Comparison of ENCODE assay signal across 20 cellular contexts in genomic region chr4:8245879-8246833, GRCh38. TPM values are rescaled to one million over a fixed set of nuclear protein-coding genes. Genes with fewer than 3 reads are reported as not detected.
DNase-seq lines count a peak whose midpoint lies in the region; ATAC-seq, FAIRE-seq and TF ChIP-seq lines count a peak whose summit lies in the region.
"Had no signal": no experiment of that assay in that cellular context is flagged by ENCODE, and none has a peak within 500 bp of the region (broad histone marks: within the 10 kb centered on the region; RNA-seq: fewer than 3 reads in every experiment).

No MANE protein-coding gene starts in this region.

- TF ChIP-seq CTCF in bronchial epithelial cell (IDR thresholded peaks at IDR 0.05; ENCODE audit: insufficient read depth, low read length, severe bottlenecking), result no peak
- no peak for TF ChIP-seq CTCF in lung (IDR thresholded peaks at IDR 0.05; ENCODE audit: control extremely low read depth, extremely low read depth)
- TF ChIP-seq CTCF in upper lobe of right lung (IDR thresholded peaks at IDR 0.05), result no peak

- intact Hi-C loops in Right ventricle myocardium inferior (cut with DNase I), result no loop called here
- intact Hi-C loops in Right ventricle myocardium superior (cut with DNase I), result no loop called here
- intact Hi-C loops in upper lobe of right lung (cut with DNase I), result no loop called here

- H3K4me3 ChIP-seq in bronchial epithelial cell (ENCODE audit: low read depth, low read length), result no peak overlapping the region
- no peak overlapping the region for H3K4me3 ChIP-seq in lung
- no peak overlapping the region for H3K4me3 ChIP-seq in upper lobe of right lung
- H3K4me3 ChIP-seq: esophagus squamous epithelium, GM23338, testis had no signal

- H3K9me3 ChIP-seq in lung (ENCODE audit: control insufficient read depth in 2 of 2, insufficient read depth in 1 of 2, low read length in 1 of 2), result no peaks in the 10 kb centered on the region
- no peaks in the 10 kb centered on the region for H3K9me3 ChIP-seq in upper lobe of right lung
- H3K9me3 ChIP-seq: esophagus squamous epithelium, testis had no signal

- H3K27me3 ChIP-seq in bronchial epithelial cell (ENCODE audit: control insufficient read depth, insufficient read depth, low read length) (no peaks in the 10 kb centered on the region), lung (ENCODE audit: control insufficient read depth, insufficient read depth) (no peaks in the 10 kb centered on the region), upper lobe of right lung (no peaks in the 10 kb centered on the region)
- H3K27me3 ChIP-seq: esophagus squamous epithelium, testis had no signal

- ATAC-seq in Right ventricle myocardium inferior, result no peak
- ATAC-seq in Right ventricle myocardium superior (ENCODE audit: poor library complexity), result no peak
- ATAC-seq in lung (ENCODE audit: insufficient read depth, low FRiP score), result peak; percentile 25
- ATAC-seq in upper lobe of right lung, result peak; percentile 71
- ATAC-seq in GM21390 (IDR thresholded peaks at IDR 0.05; ENCODE audit: unreplicated experiment), result no peak
- ATAC-seq: GM23338 had no signal

- peak; percentile 45 for DNase-seq in Right ventricle myocardium inferior (ENCODE audit: missing footprints)
- DNase-seq in Right ventricle myocardium superior, result no peak
- DNase-seq in bronchial epithelial cell (ENCODE audit: low read depth), result no peak
- peak; percentile 82 for DNase-seq in lung (ENCODE audit: low spot score)
- DNase-seq in upper lobe of right lung, result peak; percentile 81
- DNase-seq in Kasumi-1 (lab: John Stamatoyannopoulos, UW), result no peak
- no peak for DNase-seq in DMS53 (lab: John Stamatoyannopoulos, UW)
- DNase-seq: 8988T; activated naive CD8-positive, alpha-beta T cell treated with anti-CD3 and anti-CD28 coated beads, Interleukin-2, amount 10 ng/mL, durations not matched to agents 7 days and 5 days; DND-41; effector CD8-positive, alpha-beta T cell; esophagus squamous epithelium; NCI-H2081 treated with DMSO at 0.1 percent for 48 hours; NCI-H446 treated with DMSO at 0.1 percent for 48 hours; T-helper 2 cell had no signal

- H3K4me1 ChIP-seq in lung (ENCODE audit: control insufficient read depth in 2 of 2, insufficient read depth in 2 of 2, low read length in 2 of 2) (peaks cover 0 to 14% of the 10 kb centered on the region in 2 donors), upper lobe of right lung (peaks cover 29% of the 10 kb centered on the region)
- H3K4me1 ChIP-seq: parathyroid adenoma had no signal

- peak; percentile 52 for FAIRE-seq in bronchial epithelial cell (lab: Jason Lieb, UNC)

- H3K27ac ChIP-seq in lung (ENCODE audit: low read depth in 1 of 2, low read length in 1 of 2) (no peak overlapping the region), upper lobe of right lung (peak overlapping the region; percentile 84)
- H3K27ac ChIP-seq: parathyroid adenoma, testis had no signal

- H3K36me3 ChIP-seq in bronchial epithelial cell (ENCODE audit: control insufficient read depth, insufficient read depth, low read length) (peaks cover 4% of the 10 kb centered on the region), lung (ENCODE audit: control insufficient read depth in 2 of 2, insufficient read depth in 2 of 2, low read length in 2 of 2) (peaks cover 0 to 6% of the 10 kb centered on the region in 2 donors), upper lobe of right lung (no peaks in the 10 kb centered on the region)

- 79% methylated on average over 31 of the region's 31 CpGs for WGBS in lung, 2 donors

RNA-seq across cellular contexts. Expression of gene HTRA3, which starts 23.4 kb away (rescaled TPM):
- total RNA-seq in Right ventricle myocardium inferior (131 TPM), Right ventricle myocardium superior (123 TPM), bronchial epithelial cell (under 0.01 and 0.26 TPM in 2 replicates), lung (10 to 100 TPM; 16.9 to 18.6 TPM), upper lobe of right lung (25.0 TPM)
- 10 to 100 TPM in 1 of 2 donors, 1 to 10 TPM in 1; 9.5 to 23.5 TPM for polyA plus RNA-seq in lung
- total RNA-seq: activated naive CD8-positive, alpha-beta T cell treated with anti-CD3 and anti-CD28 coated beads, Interleukin-2, amount 10 ng/mL, durations not matched to agents 7 days and 5 days; mononuclear cell had no signal

RNA-seq across cellular contexts. Expression of gene SH3TC1, which starts 47.1 kb away (rescaled TPM):
- total RNA-seq in Right ventricle myocardium inferior, result 11.2 TPM
- total RNA-seq in Right ventricle myocardium superior, result 8.2 TPM
- total RNA-seq in bronchial epithelial cell, result 32.1 and 33.5 TPM in 2 replicates
- total RNA-seq in lung, result 10 to 100 TPM; 41.7 to 67.3 TPM
- 10 to 100 TPM; 21.4 to 34.5 TPM for polyA plus RNA-seq in lung
- total RNA-seq in upper lobe of right lung, result 71.7 TPM
- polyA plus RNA-seq: GM23338 had no signal

Comparison
In these comparisons a context has a peak if more than half of its experiments do, and no peak if none do; other contexts are left out.
1. DNase-seq: peak in Right ventricle myocardium inferior (single experiment), lung (single experiment) and upper lobe of right lung (single experiment); none in Right ventricle myocardium superior (single experiment), bronchial epithelial cell (single experiment), Kasumi-1 (0 of 2) and DMS53 (single experiment).
2. ATAC-seq: peak in lung (single experiment) and upper lobe of right lung (single experiment); none in Right ventricle myocardium inferior (single experiment), Right ventricle myocardium superior (single experiment) and GM21390 (single experiment).
3. RNA of gene HTRA3, which starts 23.4 kb away (total RNA-seq): 131 TPM in Right ventricle myocardium inferior (single experiment), 123 TPM in Right ventricle myocardium superior (single experiment), 25.0 TPM in upper lobe of right lung (single experiment) and 16.9 to 18.6 TPM in lung; under 0.01 to 0.26 TPM in bronchial epithelial cell; every median in the first group is over 10 times any median in the second.